Comparison of ENCODE assay signal across 8 cellular contexts in genomic region chr10:102408728-102409603, GRCh38. TPM values are rescaled to one million over a fixed set of nuclear protein-coding genes. Genes with fewer than 3 reads are reported as not detected.
A peak's percentile ranks its signal among the peaks of the same experiment; 100 is the strongest.
DNase-seq lines count a peak whose midpoint lies in the region; ATAC-seq and TF ChIP-seq lines count a peak whose summit lies in the region.

No MANE protein-coding gene starts in this region.

- TF ChIP-seq POLR2A in erythroblast (IDR thresholded peaks at IDR 0.05; ENCODE audit: low read length): no peak

- H3K4me1 ChIP-seq in thymus (ENCODE audit: control insufficient read depth, insufficient read depth, low read length): peaks cover 19% of the 10 kb centered on the region

- H3K4me3 ChIP-seq in AG10803 (ENCODE audit: low read length) (peak overlapping the region; percentile 35), fibroblast of the aortic adventitia (ENCODE audit: low read depth, low read length) (peak overlapping the region; percentile 47), thymus (ENCODE audit: low read length) (peak overlapping the region; percentile 53)

- peak overlapping the region; percentile 9 for H3K27ac ChIP-seq in thymus (ENCODE audit: low read depth)

- H3K36me3 ChIP-seq in thymus (ENCODE audit: control insufficient read depth, insufficient read depth): no peaks in the 10 kb centered on the region

- no peak for DNase-seq in AG10803 (ENCODE audit: low read depth)
- DNase-seq in NCI-H1930 (lab: John Stamatoyannopoulos, UW): peak; percentile 27 to 35
- peak; percentile 41 to 55 for DNase-seq in activated T-helper 1 cell treated with anti-CD3 and anti-CD28 coated beads, Interleukin-2, amount 50 U/mL, for 16 hours (ENCODE audit: low read depth in 1 of 2, low spot score in 1 of 2)
- no peak for DNase-seq in fibroblast of the aortic adventitia (ENCODE audit: low read depth)
- no peak for DNase-seq in omental fat pad (ENCODE audit: low spot score)
- DNase-seq in NCI-H446 (lab: John Stamatoyannopoulos, UW): no peak
- DNase-seq in erythroblast (lab: John Stamatoyannopoulos, UW): no peak

- peaks cover 53% of the 10 kb centered on the region for H3K27me3 ChIP-seq in thymus (ENCODE audit: control insufficient read depth, insufficient read depth)

- no peaks in the 10 kb centered on the region for H3K9me3 ChIP-seq in thymus (ENCODE audit: control insufficient read depth)

- TF ChIP-seq CTCF in AG10803 (conservative IDR thresholded peaks at IDR 0.05; ENCODE audit: low read length) (no peak), fibroblast of the aortic adventitia (IDR thresholded peaks at IDR 0.05; ENCODE audit: insufficient read depth, low read length) (no peak), omental fat pad (IDR thresholded peaks at IDR 0.05) (no peak)

- 1% methylated on average over 103 of the region's 103 CpGs for WGBS in thymus

- peak; percentile 73 for ATAC-seq in omental fat pad (ENCODE audit: low FRiP score)

RNA-seq across cellular contexts. Expression of gene PSD, which starts 9.6 kb away (rescaled TPM):
- total RNA-seq in fibroblast of the aortic adventitia (ENCODE audit: low replicate concordance): 0.18 and 1.3 TPM in 2 replicates
- total RNA-seq in omental fat pad: 1 to 10 TPM in 2 of 4 donors, under 1 TPM in 1, not detected in 1; 0.44 to 1.6 (median 1.1) TPM
- 3.8 TPM for polyA plus RNA-seq in thymus

RNA-seq across cellular contexts. Expression of gene FBXL15, which starts 11.7 kb away (rescaled TPM):
- total RNA-seq in fibroblast of the aortic adventitia (ENCODE audit: low replicate concordance) (5.2 and 39.6 TPM in 2 replicates), omental fat pad (10 to 100 TPM; 11.7 to 16.8 (median 15.0) TPM)
- polyA plus RNA-seq in thymus: 12.0 TPM

RNA-seq across cellular contexts. Expression of gene NFKB2, which starts 13.5 kb away (rescaled TPM):
- total RNA-seq in fibroblast of the aortic adventitia (ENCODE audit: low replicate concordance) (9.0 and 16.2 TPM in 2 replicates), omental fat pad (10 to 100 TPM; 13.7 to 54.4 (median 28.8) TPM)
- polyA plus RNA-seq in thymus: 37.8 TPM

RNA-seq across cellular contexts. Expression of gene CUEDC2, which starts 23.4 kb away (rescaled TPM):
- total RNA-seq in fibroblast of the aortic adventitia (ENCODE audit: low replicate concordance): 40.9 and 61.4 TPM in 2 replicates
- 10 to 100 TPM; 41.1 to 51.6 (median 47.2) TPM for total RNA-seq in omental fat pad
- 52.4 TPM for polyA plus RNA-seq in thymus

RNA-seq across cellular contexts. Expression of gene C10orf95, which starts 42.4 kb away (rescaled TPM):
- total RNA-seq in fibroblast of the aortic adventitia (ENCODE audit: low replicate concordance) (not detected in 2 replicates), omental fat pad (under 1 TPM in 1 of 4 donors, not detected in 3; 0.84 TPM)
- polyA plus RNA-seq in thymus: 0.46 TPM

Comparison
In these comparisons a context has a peak if more than half of its experiments do, and no peak if none do; other contexts are left out.
1. DNase-seq: peak in NCI-H1930 (2 of 2) and activated T-helper 1 cell treated with anti-CD3 and anti-CD28 coated beads, Interleukin-2, amount 50 U/mL, for 16 hours (2 of 2); none in AG10803 (single experiment), fibroblast of the aortic adventitia (single experiment), omental fat pad (single experiment), NCI-H446 (0 of 2) and erythroblast (0 of 2).
2. Peak in every context shown above with its lines, with median percentiles within 50 percentile points of each other: H3K4me3 ChIP-seq.